In the genomic region with DNA sequence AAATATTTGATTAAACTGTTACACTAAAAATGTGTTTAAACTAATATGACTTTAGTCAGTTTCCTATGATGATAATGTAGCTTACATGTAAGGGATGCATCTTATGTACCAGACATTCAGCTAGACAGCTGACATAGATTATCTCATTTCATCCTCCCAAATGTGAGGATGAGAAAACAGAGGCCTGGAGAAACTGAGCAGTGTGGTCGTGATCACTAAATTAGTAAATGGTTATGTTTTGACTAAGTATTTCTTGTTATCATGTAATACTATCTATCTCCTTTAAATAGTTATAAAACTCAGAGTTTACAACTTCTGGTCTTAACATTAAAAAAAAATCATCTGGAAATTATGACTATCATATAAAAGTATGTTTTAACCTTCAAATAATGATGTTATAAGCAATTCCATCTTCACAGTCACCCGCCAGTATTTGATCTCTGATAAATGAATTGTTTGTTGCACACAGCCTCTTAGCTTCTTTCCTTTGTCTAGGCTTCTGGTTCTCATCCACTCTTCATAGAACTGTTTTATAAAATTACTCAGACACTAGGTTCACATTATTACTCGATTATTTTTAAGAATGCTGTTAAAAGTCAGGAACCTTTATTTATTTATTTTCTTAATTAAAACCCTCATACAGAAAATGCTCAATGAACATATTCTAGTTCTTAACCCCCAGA, we compare ENCODE assay signal across 18 cellular contexts. TPM values are rescaled to one million over a fixed set of nuclear protein-coding genes. Genes with fewer than 3 reads are reported as not detected.
DNase-seq lines count a peak whose midpoint lies in the region; ATAC-seq and TF ChIP-seq lines count a peak whose summit lies in the region.
"Had no signal": no experiment of that assay in that cellular context is flagged by ENCODE, and none has a peak within 500 bp of the region (broad histone marks: within the 10 kb centered on the region; RNA-seq: fewer than 3 reads in every experiment).

No MANE protein-coding gene starts in this region.

- H3K4me3 ChIP-seq in GM06990 (replicated peaks; ENCODE audit: low read depth, low read length) (no peak overlapping the region), GM23248 (no peak overlapping the region), gastroesophageal sphincter (no peak overlapping the region)
- H3K4me3 ChIP-seq: Peyer's patch, upper lobe of left lung had no signal

- H4K20me1 ChIP-seq in GM23248 (ENCODE audit: insufficient read depth): no peaks in the 10 kb centered on the region

- TF ChIP-seq POLR2A in gastroesophageal sphincter (IDR thresholded peaks at IDR 0.05): no peak

- no peaks in the 10 kb centered on the region for H3K79me2 ChIP-seq in GM23248 (ENCODE audit: insufficient read depth)

- TF ChIP-seq CTCF in GM06990 (IDR thresholded peaks at IDR 0.05; ENCODE audit: insufficient read depth, low read length, poor library complexity, severe bottlenecking): no peak
- no peak for TF ChIP-seq CTCF in gastroesophageal sphincter (IDR thresholded peaks at IDR 0.05)

- 0 out of 2 replicates have a peak overlapping the region, but pooled peaks have one; percentile 6 for H2AFZ ChIP-seq in GM23248

- H3K9me3 ChIP-seq in GM23248 (ENCODE audit: low read depth) (no peaks in the 10 kb centered on the region), gastroesophageal sphincter (peaks cover 0 to 5% (median 0%) of the 10 kb centered on the region in 3 donors)
- H3K9me3 ChIP-seq: neutrophil, Peyer's patch, upper lobe of left lung had no signal

- ATAC-seq in GM18861 (IDR thresholded peaks at IDR 0.05; ENCODE audit: unreplicated experiment) (peak; percentile 61), HG03469 (IDR thresholded peaks at IDR 0.05; ENCODE audit: unreplicated experiment) (peak; percentile 59), gastroesophageal sphincter (no peak)

- H3K4me1 ChIP-seq in GM23248 (ENCODE audit: insufficient read depth): peaks cover 6% of the 10 kb centered on the region; the same call in 1 of the 2 replicates
- H3K4me1 ChIP-seq in gastroesophageal sphincter: peaks cover 0 to 11% (median 0%) of the 10 kb centered on the region in 3 donors
- H3K4me1 ChIP-seq: Peyer's patch, upper lobe of left lung had no signal

- H3K27me3 ChIP-seq in GM06990 (replicated peaks; ENCODE audit: control insufficient read depth, insufficient read depth, low read length): no peaks in the 10 kb centered on the region
- H3K27me3 ChIP-seq in GM23248 (replicated peaks; ENCODE audit: insufficient read depth): no peaks in the 10 kb centered on the region
- H3K27me3 ChIP-seq in gastroesophageal sphincter: no peaks in the 10 kb centered on the region
- H3K27me3 ChIP-seq: neutrophil, Peyer's patch, upper lobe of left lung had no signal

- peak; percentile 9 for DNase-seq in GM06990 (ENCODE audit: extremely low read depth, insufficient read length)
- DNase-seq in GM23248: no peak
- DNase-seq in NOMO-1 treated with DMSO at 0.1 percent for 48 hours (lab: John Stamatoyannopoulos, UW; ENCODE audit: unreplicated experiment): no peak
- no peak for DNase-seq in 8988T
- DNase-seq in ureter (ENCODE audit: low spot score): no peak
- DNase-seq: activated CD4-positive, alpha-beta T cell treated with anti-CD3 and anti-CD28 coated beads for 48 hours; activated naive CD4-positive, alpha-beta T cell treated with anti-CD3 and anti-CD28 coated beads, Interleukin-2, amount 50 U/mL, for 16 hours; HFFc6; Karpas-422; midbrain; NCI-H1092 treated with DMSO at 0.1 percent for 48 hours; NCI-H748 treated with DMSO at 0.1 percent for 48 hours; Peyer's patch; upper lobe of left lung had no signal

- H3F3A ChIP-seq in GM23248 (ENCODE audit: insufficient read depth): no peaks in the 10 kb centered on the region

- TF ChIP-seq EP300 in gastroesophageal sphincter (IDR thresholded peaks at IDR 0.05): no peak

- H3K27ac ChIP-seq in GM23248 (no peak overlapping the region), gastroesophageal sphincter (no peak overlapping the region)
- H3K27ac ChIP-seq: neutrophil, Peyer's patch, upper lobe of left lung had no signal

- in situ Hi-C loops in GM23248 (cut with MboI): no loop called here

- no peak overlapping the region for H3K9ac ChIP-seq in GM23248

- H3K9me2 ChIP-seq in GM23248 (ENCODE audit: insufficient read depth): no peaks in the 10 kb centered on the region

- no peak overlapping the region for H3K4me2 ChIP-seq in GM23248 (ENCODE audit: unreplicated experiment)

- WGBS in GM23248 (ENCODE audit: low coverage in 1 of 2, low lambda C conversion rate in 2 of 2, missing lambda C conversion rate in 2 of 2), 2 experiments: 74 to 78% methylated on average over 3 of the region's 3 CpGs
- WGBS in gastroesophageal sphincter (ENCODE audit: low coverage in 1 of 2), 2 donors: 85 to 92% methylated on average over 3 of the region's 3 CpGs

- H3K36me3 ChIP-seq in GM06990 (ENCODE audit: control insufficient read depth, insufficient read depth, low read length) (no peaks in the 10 kb centered on the region), GM23248 (ENCODE audit: low read depth) (no peaks in the 10 kb centered on the region), gastroesophageal sphincter (no peaks in the 10 kb centered on the region)
- H3K36me3 ChIP-seq: neutrophil, Peyer's patch, upper lobe of left lung had no signal

RNA-seq across cellular contexts. Expression of a gene that starts 33.6 kb away (rescaled TPM):
- 1.6 and 2.1 TPM in 2 replicates for total RNA-seq in GM23248 (2014; rRNA removed; shearing (Covaris generic))
- 1.5 and 1.6 TPM in 2 replicates for polyA plus RNA-seq in GM23248 (2016; fragmentation: Nextera tagmentation; extraction: Ambion mirVana)
- total RNA-seq in ureter (20.0 TPM), gastroesophageal sphincter (100 to 1,000 TPM in 2 of 4 donors, 10 to 100 TPM in 2; 51.2 to 194 (median 106) TPM)
